17 cellular contexts compared by ENCODE assay signal in the genomic region with DNA sequence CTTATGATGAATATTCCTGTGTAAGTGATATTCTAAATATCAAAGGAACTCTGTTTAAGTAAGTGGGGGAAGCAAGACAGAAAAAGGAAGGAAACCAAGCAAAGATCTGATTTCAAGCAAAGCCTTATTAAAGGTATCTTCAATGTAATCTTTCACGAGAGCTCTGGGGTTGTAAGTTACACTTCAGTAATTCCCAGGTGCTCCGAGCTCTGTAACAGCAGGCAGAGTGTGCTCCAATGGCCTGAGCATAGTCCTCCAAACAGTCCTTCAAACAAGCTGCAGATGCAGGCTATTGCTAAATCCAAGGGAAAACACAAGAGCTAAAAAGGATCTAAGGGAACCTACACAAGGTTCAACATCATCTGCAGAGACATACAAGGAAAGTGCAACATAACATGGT.
DNase-seq lines count a peak whose midpoint lies in the region; TF ChIP-seq lines count a peak whose summit lies in the region.
"Had no signal": no experiment of that assay in that cellular context is flagged by ENCODE, and none has a peak within 500 bp of the region (broad histone marks: within the 10 kb centered on the region; RNA-seq: fewer than 3 reads in every experiment).

No MANE protein-coding gene starts in this region.

- H4K20me1 ChIP-seq in OCI-LY3 (ENCODE audit: insufficient read depth, low read length), result no peaks in the 10 kb centered on the region
- H4K20me1 ChIP-seq in neural progenitor cell (ENCODE audit: low read depth), result no peaks in the 10 kb centered on the region

- H3K9ac ChIP-seq in OCI-LY3 (ENCODE audit: low read length) (no peak overlapping the region), neural progenitor cell (no peak overlapping the region)

- no peaks in the 10 kb centered on the region for H3K36me3 Mint-ChIP-seq in neural progenitor cell
- H3K36me3 Mint-ChIP-seq: CD8-positive, alpha-beta T cell had no signal

- H3K27ac Mint-ChIP-seq in neural progenitor cell, result no peak overlapping the region
- H3K27ac Mint-ChIP-seq: CD8-positive, alpha-beta T cell had no signal

- no peaks in the 10 kb centered on the region for H3K4me1 Mint-ChIP-seq in neural progenitor cell

- H3K79me2 ChIP-seq in OCI-LY3 (ENCODE audit: low read length) (no peaks in the 10 kb centered on the region), neural progenitor cell (ENCODE audit: low read depth) (no peaks in the 10 kb centered on the region)

- H2AFZ ChIP-seq in OCI-LY3 (ENCODE audit: low read depth, low read length) (peak overlapping the region; percentile 66; the same call in 1 of the 2 replicates), neural progenitor cell (replicated peaks) (peak overlapping the region; percentile 47)
- H2AFZ ChIP-seq: PC-9 had no signal

- H3K4me2 ChIP-seq in OCI-LY3 (ENCODE audit: low read length), result peak overlapping the region; percentile 30; the same call in 1 of the 2 replicates
- no peak overlapping the region for H3K4me2 ChIP-seq in neural progenitor cell
- H3K4me2 ChIP-seq: PC-9 had no signal

- H3K27ac ChIP-seq in OCI-LY3 (ENCODE audit: low read length) (no peak overlapping the region), neural progenitor cell (no peak overlapping the region)
- H3K27ac ChIP-seq: PC-9, SK-N-MC had no signal

- no peaks in the 10 kb centered on the region for H3K27me3 Mint-ChIP-seq in neural progenitor cell (ENCODE audit: insufficient read depth, low read depth)

- peaks cover 6% of the 10 kb centered on the region; the same call in 1 of the 2 replicates for H3K4me1 ChIP-seq in OCI-LY3 (ENCODE audit: low read length)
- H3K4me1 ChIP-seq in neural progenitor cell, result no peaks in the 10 kb centered on the region

- H3K4me3 ChIP-seq in OCI-LY3 (ENCODE audit: low read length) (no peak overlapping the region), neural progenitor cell (no peak overlapping the region), foreskin fibroblast (ENCODE audit: low read depth in 1 of 2, low read length in 2 of 2) (no peak overlapping the region)
- H3K4me3 ChIP-seq: PC-9, SK-N-MC had no signal

- H3K27me3 ChIP-seq in OCI-LY3 (ENCODE audit: low read depth, low read length), result no peaks in the 10 kb centered on the region
- H3K27me3 ChIP-seq in neural progenitor cell, result no peaks in the 10 kb centered on the region

- DNase-seq in DMS53 treated with DMSO at 0.1 percent for 48 hours (lab: John Stamatoyannopoulos, UW; ENCODE audit: unreplicated experiment) (peak; percentile 4), NCI-H1092 (lab: John Stamatoyannopoulos, UW) (peak; percentile 10), neural progenitor cell (ENCODE audit: low spot score) (no peak), glomerular visceral epithelial cell (ENCODE audit: extremely low spot score) (no peak), hippocampal formation (lab: John Stamatoyannopoulos, UW) (no peak), foreskin fibroblast (no peak)
- DNase-seq: CD8-positive, alpha-beta T cell; EL; Kasumi-1; NCI-H1436 treated with DMSO at 0.1 percent for 48 hours; NCI-H2081; NCI-H226; NK-92 treated with Interleukin-12 subunit alpha and Interleukin-12 subunit beta, amount 100 ng/mL, for 24 hours; PC-9; T-helper 1 cell had no signal

- TF ChIP-seq CTCF in OCI-LY3 (IDR thresholded peaks at IDR 0.05; ENCODE audit: low read depth, low read length) (no peak), neural progenitor cell (IDR thresholded peaks at IDR 0.05) (no peak), foreskin fibroblast (IDR thresholded peaks at IDR 0.05; ENCODE audit: low read depth, low read length) (no peak)

- no peaks in the 10 kb centered on the region for H3K36me3 ChIP-seq in OCI-LY3 (replicated peaks; ENCODE audit: low read depth, low read length)
- no peaks in the 10 kb centered on the region for H3K36me3 ChIP-seq in neural progenitor cell

- no peaks in the 10 kb centered on the region for H3F3A ChIP-seq in neural progenitor cell (ENCODE audit: low read depth)

- no peaks in the 10 kb centered on the region for H3K9me3 ChIP-seq in OCI-LY3 (ENCODE audit: insufficient read depth, low read length)
- no peaks in the 10 kb centered on the region for H3K9me3 ChIP-seq in neural progenitor cell (ENCODE audit: low read depth)

- H3K4me3 Mint-ChIP-seq in neural progenitor cell, result no peak overlapping the region
- H3K4me3 Mint-ChIP-seq: CD8-positive, alpha-beta T cell had no signal

- H3K9me3 Mint-ChIP-seq in neural progenitor cell, result no peaks in the 10 kb centered on the region

Comparison
In these comparisons a context has a peak if more than half of its experiments do, and no peak if none do; other contexts are left out.
1. DNase-seq: peak in DMS53 treated with DMSO at 0.1 percent for 48 hours (single experiment) and NCI-H1092 (single experiment); none in neural progenitor cell (single experiment), glomerular visceral epithelial cell (single experiment), hippocampal formation (0 of 2) and foreskin fibroblast (0 of 2).